31 cellular contexts compared by ENCODE assay signal in genomic region chr7:101635484-101635883, GRCh38. TPM values are rescaled to one million over a fixed set of nuclear protein-coding genes. Genes with fewer than 3 reads are reported as not detected.
DNase-seq lines count a peak whose midpoint lies in the region; TF ChIP-seq lines count a peak whose summit lies in the region.
"Had no signal": no experiment of that assay in that cellular context is flagged by ENCODE, and none has a peak within 500 bp of the region (broad histone marks: within the 10 kb centered on the region; RNA-seq: fewer than 3 reads in every experiment).

No MANE protein-coding gene starts in this region.

- no peaks in the 10 kb centered on the region for H3K36me3 ChIP-seq in WERI-Rb-1
- H3K36me3 ChIP-seq in mesendoderm (ENCODE audit: control insufficient read depth, insufficient read depth, low read length), result no peaks in the 10 kb centered on the region
- no peaks in the 10 kb centered on the region for H3K36me3 ChIP-seq in GM23248 (ENCODE audit: low read depth)
- H3K36me3 ChIP-seq: esophagus squamous epithelium, heart left ventricle had no signal

- peak; percentile 20 for DNase-seq in D341Med (ENCODE audit: low spot score)
- DNase-seq in M059J (ENCODE audit: low read depth), result peak; percentile 94
- DNase-seq in WERI-Rb-1, result peak; percentile 49
- no peak for DNase-seq in mesendoderm
- DNase-seq in GM23248, result no peak
- DNase-seq in activated gamma-delta T cell (lab: John Stamatoyannopoulos, UW), result no peak
- DNase-seq in midbrain (lab: John Stamatoyannopoulos, UW), result no peak
- no peak for DNase-seq in activated CD4-positive, alpha-beta T cell treated with anti-CD3 and anti-CD28 coated beads for 48 hours
- DNase-seq: activated CD4-positive, alpha-beta T cell treated with anti-CD3 and anti-CD28 coated beads, Interleukin-2, amount 50 U/mL, for 48 hours; activated naive CD4-positive, alpha-beta T cell treated with anti-CD3 and anti-CD28 coated beads for 36 hours; Caco-2; DND-41; esophagus squamous epithelium; foreskin keratinocyte; heart left ventricle; kidney; natural killer cell; NCI-H1048; NCI-H1694; NCI-H446 treated with DMSO at 0.1 percent for 48 hours; occipital lobe; RPMI8226; substantia nigra had no signal

- no peaks in the 10 kb centered on the region for H3K79me1 ChIP-seq in mesendoderm (ENCODE audit: low read length)

- H4K8ac ChIP-seq in mesendoderm (ENCODE audit: low read depth, low read length), result no peak overlapping the region

- no peaks in the 10 kb centered on the region for H3F3A ChIP-seq in GM23248 (ENCODE audit: insufficient read depth)

- H3K56ac ChIP-seq in mesendoderm (ENCODE audit: low read length), result peak overlapping the region; percentile 42

- H3K79me2 ChIP-seq in mesendoderm (ENCODE audit: control insufficient read depth, insufficient read depth, low read length) (no peaks in the 10 kb centered on the region), GM23248 (ENCODE audit: insufficient read depth) (no peaks in the 10 kb centered on the region)

- no peak overlapping the region for H2BK15ac ChIP-seq in mesendoderm (replicated peaks; ENCODE audit: low read depth)

- no peak for TF ChIP-seq CTCF in WERI-Rb-1 (IDR thresholded peaks at IDR 0.05; ENCODE audit: low read depth, low read length)

- no peak overlapping the region for H3K23ac ChIP-seq in mesendoderm (ENCODE audit: low read length)

- H2AFZ ChIP-seq in GM23248, result no peak overlapping the region

- H3K9ac ChIP-seq in mesendoderm (ENCODE audit: low read length) (no peak overlapping the region), GM23248 (no peak overlapping the region)

- H2BK120ac ChIP-seq in mesendoderm (ENCODE audit: low read depth, low read length), result no peak overlapping the region

- no peaks in the 10 kb centered on the region for H3K9me2 ChIP-seq in GM23248 (ENCODE audit: insufficient read depth)

- H3K4me1 ChIP-seq in mesendoderm (ENCODE audit: control insufficient read depth, low read depth, low read length) (no peaks in the 10 kb centered on the region), GM23248 (ENCODE audit: insufficient read depth) (peaks cover 8% of the 10 kb centered on the region)
- H3K4me1 ChIP-seq: Caco-2 had no signal

- no peak overlapping the region for H3K18ac ChIP-seq in mesendoderm (ENCODE audit: low read length)

- H3K27me3 ChIP-seq in WERI-Rb-1 (ENCODE audit: insufficient read depth, low read depth, severe bottlenecking), result no peaks in the 10 kb centered on the region
- H3K27me3 ChIP-seq in mesendoderm (ENCODE audit: insufficient read depth, low read length, poor library complexity), result no peaks in the 10 kb centered on the region
- H3K27me3 ChIP-seq in GM23248 (replicated peaks; ENCODE audit: insufficient read depth), result no peaks in the 10 kb centered on the region; the same call in 1 of the 2 replicates
- H3K27me3 ChIP-seq: foreskin keratinocyte, heart left ventricle had no signal

- no CpG with 5 or more reads among the region's 2 CpGs for WGBS in mesendoderm (ENCODE audit: extremely low coverage, insufficient coverage, low lambda C conversion rate)
- 75 to 81% methylated on average over 2 of the region's 2 CpGs for WGBS in GM23248 (ENCODE audit: low coverage in 1 of 2, low lambda C conversion rate in 2 of 2, missing lambda C conversion rate in 2 of 2), 2 experiments

- H2BK5ac ChIP-seq in mesendoderm (ENCODE audit: low read length), result no peak overlapping the region

- H3K4me2 ChIP-seq in mesendoderm (ENCODE audit: low read length) (no peak overlapping the region), GM23248 (ENCODE audit: unreplicated experiment) (no peak overlapping the region)

- H2AK5ac ChIP-seq in mesendoderm (ENCODE audit: low read length), result no peak overlapping the region

- no peak overlapping the region for H3K4ac ChIP-seq in mesendoderm (ENCODE audit: low read depth, low read length)

- no peak overlapping the region for H4K5ac ChIP-seq in mesendoderm (ENCODE audit: low read length)

- H3K27ac ChIP-seq in WERI-Rb-1 (no peak overlapping the region), mesendoderm (ENCODE audit: low read depth, low read length) (no peak overlapping the region), GM23248 (no peak overlapping the region)
- H3K27ac ChIP-seq: C4-2B, esophagus squamous epithelium, foreskin keratinocyte, heart left ventricle had no signal

- H3K4me3 ChIP-seq in WERI-Rb-1 (ENCODE audit: low read depth, low read length), result no peak overlapping the region
- no peak overlapping the region for H3K4me3 ChIP-seq in mesendoderm (ENCODE audit: low read length)
- no peak overlapping the region for H3K4me3 ChIP-seq in GM23248
- H3K4me3 ChIP-seq: esophagus squamous epithelium, heart left ventricle had no signal

- H3K9me3 ChIP-seq in WERI-Rb-1 (ENCODE audit: severe bottlenecking), result no peaks in the 10 kb centered on the region
- no peaks in the 10 kb centered on the region for H3K9me3 ChIP-seq in GM23248 (ENCODE audit: low read depth)
- H3K9me3 ChIP-seq: Caco-2 had no signal

- in situ Hi-C loops in GM23248 (cut with MboI), result no loop called here

- no peaks in the 10 kb centered on the region for H4K20me1 ChIP-seq in GM23248 (ENCODE audit: insufficient read depth)

RNA-seq across cellular contexts. Expression of gene MYL10, which starts 6.4 kb away (rescaled TPM):
- total RNA-seq in M059J (2014; rRNA removed; shearing (Covaris generic)), result not detected in 2 replicates
- polyA plus RNA-seq in mesendoderm (2013, experiment 1 of 2), result 3.1 TPM
- 2.5 TPM for polyA plus RNA-seq in mesendoderm (2013, experiment 2 of 2)
- not detected in 2 replicates for total RNA-seq in GM23248 (2014; rRNA removed; shearing (Covaris generic))
- not detected in 2 replicates for polyA plus RNA-seq in GM23248 (2016; fragmentation: Nextera tagmentation; extraction: Ambion mirVana)
- total RNA-seq: activated naive CD4-positive, alpha-beta T cell treated with anti-CD3 and anti-CD28 coated beads for 36 hours; Caco-2; dermis microvascular lymphatic vessel endothelial cell; esophagus squamous epithelium; foreskin keratinocyte; heart left ventricle; kidney; lower leg skin; mononuclear cell; natural killer cell; occipital lobe; pulmonary artery endothelial cell; SK-MEL-5; T-helper 1 cell treated with Interleukin-12 subunit alpha and Interleukin-12 subunit beta and Interleukin-4 antibody, amounts not matched to agents 30 ng/mL and 1 ng/mL, for 36 hours had no signal
- polyA plus RNA-seq: adipose tissue, foreskin keratinocyte, heart left ventricle had no signal

Comparison
In these comparisons a context has a peak if more than half of its experiments do, and no peak if none do; other contexts are left out.
1. DNase-seq: peak in D341Med (single experiment), M059J (single experiment) and WERI-Rb-1 (single experiment); none in mesendoderm (single experiment), GM23248 (single experiment), activated gamma-delta T cell (single experiment), midbrain (single experiment) and activated CD4-positive, alpha-beta T cell treated with anti-CD3 and anti-CD28 coated beads for 48 hours (single experiment).